Comparison of ENCODE assay signal across 1 cellular context in the genomic region with DNA sequence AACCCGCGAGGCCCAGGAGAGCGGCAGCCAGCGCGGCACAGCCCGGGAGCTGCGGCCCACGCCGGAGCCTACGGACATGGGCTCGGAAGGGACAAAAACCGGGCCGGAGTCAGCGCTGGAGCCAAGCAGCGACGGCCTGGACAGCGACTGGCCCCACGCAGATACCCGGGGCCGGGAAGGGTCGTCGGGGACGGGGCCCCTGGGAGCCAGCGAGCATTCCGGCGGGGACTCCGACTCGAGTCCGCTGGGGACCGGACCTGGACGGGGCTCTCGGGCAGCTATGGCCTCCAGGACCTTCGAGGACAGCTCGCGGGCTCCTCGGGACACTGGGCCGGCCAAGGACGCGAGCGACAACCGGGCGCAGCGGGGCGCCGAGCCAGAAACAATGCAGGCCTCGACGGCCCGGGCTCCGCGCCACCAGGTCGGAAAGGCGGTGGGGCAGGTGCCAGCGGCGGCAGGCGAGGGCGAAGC.
A peak's percentile ranks its signal among the peaks of the same experiment; 100 is the strongest.
TF ChIP-seq lines count a peak whose summit lies in the region.

No MANE protein-coding gene starts in this region.

TF ChIP-seq in H1, 55 proteins besides CTCF, POLR2A, EP300 and RAD21:
- TF ChIP-seq CHD2 (IDR thresholded peaks at IDR 0.05; ENCODE audit: low read length) (no peak), SIRT6 (IDR thresholded peaks at IDR 0.05; ENCODE audit: low read length) (no peak), RFX5 (IDR thresholded peaks at IDR 0.05; ENCODE audit: borderline replicate concordance, low read depth, low read length) (no peak), KDM4A (IDR thresholded peaks at IDR 0.05; ENCODE audit: low read depth, low read length, severe bottlenecking) (peak; percentile 30), KDM5A (IDR thresholded peaks at IDR 0.05; ENCODE audit: low read length) (no peak), NRF1 (IDR thresholded peaks at IDR 0.05; ENCODE audit: low read depth, low read length) (no peak), ZNF274 (IDR thresholded peaks at IDR 0.05; ENCODE audit: borderline replicate concordance, extremely low read depth, low read length) (no peak), ATF3 (IDR thresholded peaks at IDR 0.05; ENCODE audit: insufficient read depth, low read depth, low read length) (no peak), RBBP5 (IDR thresholded peaks at IDR 0.05; ENCODE audit: borderline replicate concordance, low read depth, low read length) (0 out of 2 replicates have a peak, but pooled peaks have one; percentile 51), FOSL1 (IDR thresholded peaks at IDR 0.05; ENCODE audit: insufficient read depth, low read depth, low read length) (no peak), ASH2L (IDR thresholded peaks at IDR 0.05; ENCODE audit: low read length) (peak; percentile 16), TAF1 (IDR thresholded peaks at IDR 0.05; ENCODE audit: low read depth, low read length) (peak; percentile 25; the same call in 1 of the 2 replicates), RNF2 (IDR thresholded peaks at IDR 0.05; ENCODE audit: borderline replicate concordance, low read depth, low read length, missing control alignments, poor library complexity, severe bottlenecking) (peak; percentile 50)
- TF ChIP-seq, protein P1, sequence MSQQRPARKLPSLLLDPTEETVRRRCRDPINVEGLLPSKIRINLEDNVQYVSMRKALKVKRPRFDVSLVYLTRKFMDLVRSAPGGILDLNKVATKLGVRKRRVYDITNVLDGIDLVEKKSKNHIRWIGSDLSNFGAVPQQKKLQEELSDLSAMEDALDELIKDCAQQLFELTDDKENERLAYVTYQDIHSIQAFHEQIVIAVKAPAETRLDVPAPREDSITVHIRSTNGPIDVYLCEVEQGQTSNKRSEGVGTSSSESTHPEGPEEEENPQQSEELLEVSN (IDR thresholded peaks at IDR 0.05) = peak; percentile 69; the same call in 1 of the 2 replicates
TF ChIP-seq in H1: peak in this region for 6.
